29 cellular contexts compared by ENCODE assay signal in the genomic region with DNA sequence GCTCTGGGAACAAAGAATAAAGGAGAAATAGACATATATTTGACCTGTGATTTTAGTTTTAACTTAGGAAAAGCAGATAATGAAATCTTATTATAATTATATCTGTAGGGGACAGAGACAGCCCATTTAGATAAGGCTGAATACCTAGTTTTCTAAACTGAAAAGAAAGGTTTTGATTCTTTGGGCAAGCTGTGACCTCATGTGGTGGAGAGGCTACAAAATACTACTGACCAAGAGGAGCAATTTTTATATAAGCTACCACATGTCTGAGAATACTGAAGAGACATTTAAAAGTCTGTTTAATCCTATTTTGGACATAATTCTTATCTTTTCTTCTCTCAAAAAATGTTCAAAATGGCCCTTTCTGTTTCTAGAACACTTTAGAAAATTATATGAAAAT.
A peak's percentile ranks its signal among the peaks of the same experiment; 100 is the strongest.
DNase-seq lines count a peak whose midpoint lies in the region; TF ChIP-seq lines count a peak whose summit lies in the region.
"Had no signal": no experiment of that assay in that cellular context is flagged by ENCODE, and none has a peak within 500 bp of the region (broad histone marks: within the 10 kb centered on the region; RNA-seq: fewer than 3 reads in every experiment).

No MANE protein-coding gene starts in this region.

- no peaks in the 10 kb centered on the region for H4K20me1 ChIP-seq in OCI-LY3 (ENCODE audit: insufficient read depth, low read length)
- no peaks in the 10 kb centered on the region for H4K20me1 ChIP-seq in neural progenitor cell (ENCODE audit: low read depth)

- H3K4me2 ChIP-seq in OCI-LY3 (ENCODE audit: low read length) = no peak overlapping the region
- no peak overlapping the region for H3K4me2 ChIP-seq in neural progenitor cell

- no peaks in the 10 kb centered on the region for H3K36me3 Mint-ChIP-seq in neural progenitor cell
- H3K36me3 Mint-ChIP-seq: activated CD8-positive, alpha-beta memory T cell treated with anti-CD3 and anti-CD28 coated beads, Interleukin-2, amount 10 ng/mL, durations not matched to agents 7 days and 5 days; activated naive CD4-positive, alpha-beta T cell treated with anti-CD3 and anti-CD28 coated beads, Interleukin-2, amount 10 ng/mL, durations not matched to agents 7 days and 5 days; CD4-positive, CD25-positive, alpha-beta regulatory T cell; immature natural killer cell had no signal

- TF ChIP-seq CTCF in OCI-LY3 (IDR thresholded peaks at IDR 0.05; ENCODE audit: low read depth, low read length) = peak; percentile 13; the same call in 1 of the 2 replicates
- no peak for TF ChIP-seq CTCF in choroid plexus epithelial cell (conservative IDR thresholded peaks at IDR 0.05; ENCODE audit: low read depth, low read length)
- TF ChIP-seq CTCF in neural progenitor cell (IDR thresholded peaks at IDR 0.05) = peak; percentile 4
- TF ChIP-seq CTCF in tibial nerve (IDR thresholded peaks at IDR 0.05) = no peak

- H3K4me1 ChIP-seq in OCI-LY3 (ENCODE audit: low read length) (no peaks in the 10 kb centered on the region), neural progenitor cell (no peaks in the 10 kb centered on the region), tibial nerve (no peaks in the 10 kb centered on the region)
- H3K4me1 ChIP-seq: left lung had no signal

- H3K27me3 ChIP-seq in OCI-LY3 (ENCODE audit: low read depth, low read length) = no peaks in the 10 kb centered on the region
- no peaks in the 10 kb centered on the region for H3K27me3 ChIP-seq in neural progenitor cell
- no peaks in the 10 kb centered on the region for H3K27me3 ChIP-seq in tibial nerve
- H3K27me3 ChIP-seq: left lung, neutrophil had no signal

- no peak overlapping the region for H3K27ac ChIP-seq in OCI-LY3 (ENCODE audit: low read length)
- H3K27ac ChIP-seq in neural progenitor cell = no peak overlapping the region
- H3K27ac ChIP-seq in tibial nerve = no peak overlapping the region
- H3K27ac ChIP-seq: 22Rv1, left lung, neutrophil, thoracic aorta had no signal

- H3K4me3 ChIP-seq in OCI-LY3 (ENCODE audit: low read length) (no peak overlapping the region), choroid plexus epithelial cell (ENCODE audit: low read depth, low read length) (no peak overlapping the region), neural progenitor cell (no peak overlapping the region), tibial nerve (no peak overlapping the region)
- H3K4me3 ChIP-seq: left lung, thoracic aorta had no signal

- H3K9me3 ChIP-seq in OCI-LY3 (ENCODE audit: insufficient read depth, low read length) (no peaks in the 10 kb centered on the region), neural progenitor cell (ENCODE audit: low read depth) (no peaks in the 10 kb centered on the region), tibial nerve (peaks cover 0 to 3% (median 0%) of the 10 kb centered on the region in 4 donors)
- H3K9me3 ChIP-seq: left lung, neutrophil, thoracic aorta had no signal

- no peaks in the 10 kb centered on the region for H3K27me3 Mint-ChIP-seq in neural progenitor cell (ENCODE audit: insufficient read depth, low read depth)
- H3K27me3 Mint-ChIP-seq: activated B cell treated with CpG ODN at 0.5 μM for 24 hours; activated CD8-positive, alpha-beta memory T cell treated with anti-CD3 and anti-CD28 coated beads, Interleukin-2, amount 10 ng/mL, durations not matched to agents 7 days and 5 days; activated naive CD4-positive, alpha-beta T cell treated with anti-CD3 and anti-CD28 coated beads, Interleukin-2, amount 10 ng/mL, durations not matched to agents 7 days and 5 days; effector memory CD8-positive, alpha-beta T cell had no signal

- H3K36me3 ChIP-seq in OCI-LY3 (replicated peaks; ENCODE audit: low read depth, low read length) (no peaks in the 10 kb centered on the region), neural progenitor cell (no peaks in the 10 kb centered on the region), tibial nerve (no peaks in the 10 kb centered on the region)
- H3K36me3 ChIP-seq: left lung, neutrophil, thoracic aorta had no signal

- H3K9me3 Mint-ChIP-seq in neural progenitor cell = no peaks in the 10 kb centered on the region
- H3K9me3 Mint-ChIP-seq: activated naive CD4-positive, alpha-beta T cell treated with anti-CD3 and anti-CD28 coated beads, Interleukin-2, amount 10 ng/mL, durations not matched to agents 7 days and 5 days had no signal

- no peak for TF ChIP-seq EP300 in tibial nerve (IDR thresholded peaks at IDR 0.05)

- no peak overlapping the region for H3K27ac Mint-ChIP-seq in neural progenitor cell
- H3K27ac Mint-ChIP-seq: activated B cell treated with CpG ODN at 0.5 μM for 24 hours; activated CD8-positive, alpha-beta memory T cell treated with anti-CD3 and anti-CD28 coated beads, Interleukin-2, amount 10 ng/mL, durations not matched to agents 7 days and 5 days; activated naive CD4-positive, alpha-beta T cell treated with anti-CD3 and anti-CD28 coated beads, Interleukin-2, amount 10 ng/mL, durations not matched to agents 7 days and 5 days; CD4-positive, CD25-positive, alpha-beta regulatory T cell; effector memory CD8-positive, alpha-beta T cell; immature natural killer cell had no signal

- no peaks in the 10 kb centered on the region for H3K4me1 Mint-ChIP-seq in neural progenitor cell
- H3K4me1 Mint-ChIP-seq: activated B cell treated with CpG ODN at 0.5 μM for 24 hours; activated CD8-positive, alpha-beta memory T cell treated with anti-CD3 and anti-CD28 coated beads, Interleukin-2, amount 10 ng/mL, durations not matched to agents 7 days and 5 days; activated naive CD4-positive, alpha-beta T cell treated with anti-CD3 and anti-CD28 coated beads, Interleukin-2, amount 10 ng/mL, durations not matched to agents 7 days and 5 days; CD4-positive, CD25-positive, alpha-beta regulatory T cell; immature natural killer cell had no signal

- no peaks in the 10 kb centered on the region for H3K79me2 ChIP-seq in OCI-LY3 (ENCODE audit: low read length)
- no peaks in the 10 kb centered on the region for H3K79me2 ChIP-seq in neural progenitor cell (ENCODE audit: low read depth)

- H3K4me3 Mint-ChIP-seq in neural progenitor cell = no peak overlapping the region
- H3K4me3 Mint-ChIP-seq: activated B cell treated with CpG ODN at 0.5 μM for 24 hours; activated CD8-positive, alpha-beta memory T cell treated with anti-CD3 and anti-CD28 coated beads, Interleukin-2, amount 10 ng/mL, durations not matched to agents 7 days and 5 days; activated naive CD4-positive, alpha-beta T cell treated with anti-CD3 and anti-CD28 coated beads, Interleukin-2, amount 10 ng/mL, durations not matched to agents 7 days and 5 days; CD4-positive, CD25-positive, alpha-beta regulatory T cell; effector memory CD8-positive, alpha-beta T cell; immature natural killer cell had no signal

- DNase-seq in NCI-H1092 treated with DMSO at 0.1 percent for 48 hours (lab: John Stamatoyannopoulos, UW) (peak; percentile 56), NCI-H1092 (lab: John Stamatoyannopoulos, UW) (no peak), choroid plexus epithelial cell (ENCODE audit: low read depth) (peak; percentile 14), neural progenitor cell (ENCODE audit: low spot score) (no peak), NCI-H187 (lab: John Stamatoyannopoulos, UW) (no peak), tibial nerve (ENCODE audit: low spot score in 2 of 2) (no peak)
- no peak for DNase-seq in stimulated activated CD4-positive, alpha-beta T cell treated with anti-CD3 and anti-CD28 coated beads, Interleukin-2, amount 100 ng/mL, for 24 hours
- DNase-seq: activated B cell treated with CpG ODN at 0.5 μM for 24 hours; activated CD4-positive, alpha-beta T cell treated with anti-CD3 and anti-CD28 coated beads, Interleukin-2, amount 50 U/mL, for 1 hour; activated CD8-positive, alpha-beta memory T cell treated with anti-CD3 and anti-CD28 coated beads, Interleukin-2, amount 10 ng/mL, durations not matched to agents 7 days and 5 days; activated naive CD4-positive, alpha-beta T cell treated with anti-CD3 and anti-CD28 coated beads, Interleukin-2, amount 10 ng/mL, durations not matched to agents 7 days and 5 days; CD4-positive, CD25-positive, alpha-beta regulatory T cell; cortex of kidney; effector memory CD8-positive, alpha-beta T cell; hypothalamus; immature natural killer cell; IMR-90; left lung; mesendoderm; NCI-H1105 treated with DMSO at 0.1 percent for 48 hours; NCI-H2081; NCI-H446 treated with DMSO at 0.1 percent for 48 hours; NCI-H82; stimulated activated naive CD8-positive, alpha-beta T cell treated with anti-CD3 and anti-CD28 coated beads, Interleukin-15, Interleukin-2, amounts not matched to agents 100 U/mL and 50 U/mL, for 24 hours; T1000 had no signal

- no peaks in the 10 kb centered on the region for H3F3A ChIP-seq in neural progenitor cell (ENCODE audit: low read depth)

- no peak for TF ChIP-seq POLR2A in tibial nerve (IDR thresholded peaks at IDR 0.05)

- H2AFZ ChIP-seq in OCI-LY3 (ENCODE audit: low read depth, low read length) = no peak overlapping the region
- H2AFZ ChIP-seq in neural progenitor cell (replicated peaks) = no peak overlapping the region

- H3K9ac ChIP-seq in OCI-LY3 (ENCODE audit: low read length) = no peak overlapping the region
- H3K9ac ChIP-seq in neural progenitor cell = no peak overlapping the region

Comparison
In these comparisons a context has a peak if more than half of its experiments do, and no peak if none do; other contexts are left out.
1. DNase-seq: peak in NCI-H1092 treated with DMSO at 0.1 percent for 48 hours (single experiment) and choroid plexus epithelial cell (single experiment); none in NCI-H1092 (single experiment), neural progenitor cell (single experiment), stimulated activated CD4-positive, alpha-beta T cell treated with anti-CD3 and anti-CD28 coated beads, Interleukin-2, amount 100 ng/mL, for 24 hours (0 of 2), NCI-H187 (0 of 2) and tibial nerve (0 of 2).
2. CTCF ChIP-seq: peak in OCI-LY3 (single experiment) and neural progenitor cell (single experiment); none in choroid plexus epithelial cell (single experiment) and tibial nerve (0 of 5).